32 cellular contexts compared by ENCODE assay signal in genomic region chr7:68121655-68122054, GRCh38.
"Had no signal": no experiment of that assay in that cellular context is flagged by ENCODE, and none has a peak within 500 bp of the region (broad histone marks: within the 10 kb centered on the region; RNA-seq: fewer than 3 reads in every experiment).

No MANE protein-coding gene starts in this region.

- H3K4me3 Mint-ChIP-seq: activated B cell treated with CpG ODN at 0.5 μM for 24 hours; activated CD8-positive, alpha-beta T cell treated with anti-CD3 and anti-CD28 coated beads for 36 hours; activated naive CD8-positive, alpha-beta T cell; activated T-cell treated with anti-CD3 and anti-CD28 coated beads, Interleukin-2, amount 50 U/mL, for 4 hours; activated T-helper 17 cell treated with anti-CD3 and anti-CD28 coated beads, Interleukin-2, amount 50 U/mL, for 72 hours; central memory CD8-positive, alpha-beta T cell; dendritic cell treated with granulocyte-macrophage colony-stimulating factor and Interleukin-4, amounts not matched to agents 40 ng/mL and 50 ng/mL, for 4 days; endodermal cell; T-helper 17 cell; T-helper 2 cell treated with Interferon-gamma antibody and Interleukin-4, amounts not matched to agents 5 μg/mL and 100 μg/mL, for 36 hours had no signal

- DNase-seq: activated B cell treated with CpG ODN at 0.5 μM for 24 hours; activated CD4-positive, alpha-beta T cell treated with anti-CD3 and anti-CD28 coated beads for 48 hours; activated CD4-positive, alpha-beta T cell treated with anti-CD3 and anti-CD28 coated beads, Interleukin-2, amount 50 U/mL, for 1 hour; activated CD4-positive, alpha-beta T cell treated with anti-CD3 and anti-CD28 coated beads, Interleukin-2, amount 50 U/mL, for 48 hours; activated CD8-positive, alpha-beta memory T cell treated with anti-CD3 and anti-CD28 coated beads for 24 hours; activated CD8-positive, alpha-beta T cell treated with anti-CD3 and anti-CD28 coated beads for 36 hours; activated effector memory CD4-positive, alpha-beta T cell treated with Interleukin-2 at 50 U/mL for 16 hours; activated gamma-delta T cell treated with Interleukin-2 at 50 U/mL for 16 hours; activated naive CD4-positive, alpha-beta T cell treated with anti-CD3 and anti-CD28 coated beads, Interleukin-2, amount 50 U/mL, for 16 hours; activated naive CD4-positive, alpha-beta T cell treated with Interleukin-2 at 50 U/mL for 16 hours; activated T-cell treated with anti-CD3 and anti-CD28 coated beads, Interleukin-2, amount 50 U/mL, for 4 hours; amniotic stem cell; anterior cingulate cortex; brain microvascular endothelial cell; dorsolateral prefrontal cortex; effector memory CD4-positive, alpha-beta T cell; endodermal cell; erythroblast; esophagus squamous epithelium; foreskin melanocyte; heart right ventricle; T-helper 17 cell; T1000; WERI-Rb-1 had no signal

- H3K27ac Mint-ChIP-seq: activated B cell treated with CpG ODN at 0.5 μM for 24 hours; activated CD8-positive, alpha-beta T cell treated with anti-CD3 and anti-CD28 coated beads for 36 hours; activated naive CD8-positive, alpha-beta T cell; activated T-helper 17 cell treated with anti-CD3 and anti-CD28 coated beads, Interleukin-2, amount 50 U/mL, for 72 hours; dendritic cell treated with granulocyte-macrophage colony-stimulating factor and Interleukin-4, amounts not matched to agents 40 ng/mL and 50 ng/mL, for 4 days; endodermal cell; T-helper 17 cell; T-helper 2 cell treated with Interferon-gamma antibody and Interleukin-4, amounts not matched to agents 5 μg/mL and 100 μg/mL, for 36 hours had no signal

- H3K36me3 ChIP-seq: brain microvascular endothelial cell, esophagus squamous epithelium, gastroesophageal sphincter, heart right ventricle, WERI-Rb-1 had no signal

- H3K4me1 Mint-ChIP-seq: activated B cell treated with CpG ODN at 0.5 μM for 24 hours; activated T-helper 17 cell treated with anti-CD3 and anti-CD28 coated beads, Interleukin-2, amount 50 U/mL, for 72 hours; central memory CD8-positive, alpha-beta T cell; endodermal cell; T-helper 17 cell had no signal

- ATAC-seq: activated CD4-positive, CD25-positive, alpha-beta regulatory T cell treated with anti-CD3 and anti-CD28 coated beads, Interleukin-2, amount 50 U/mL, for 24 hours; activated CD8-positive, alpha-beta T cell treated with anti-CD3 and anti-CD28 coated beads for 36 hours; activated T-cell treated with anti-CD3 and anti-CD28 coated beads, Interleukin-2, amount 50 U/mL, for 4 hours; activated T-helper 17 cell treated with anti-CD3 and anti-CD28 coated beads, Interleukin-2, amount 50 U/mL, for 72 hours; gastroesophageal sphincter; heart right ventricle; T-helper 17 cell had no signal

- H3K4me3 ChIP-seq: coronary artery, dorsolateral prefrontal cortex, esophagus squamous epithelium, gastroesophageal sphincter, heart right ventricle had no signal

- H3K27me3 ChIP-seq: brain microvascular endothelial cell, esophagus squamous epithelium, gastroesophageal sphincter had no signal

- H3K27me3 Mint-ChIP-seq: activated B cell treated with CpG ODN at 0.5 μM for 24 hours; activated CD8-positive, alpha-beta T cell treated with anti-CD3 and anti-CD28 coated beads for 36 hours; activated naive CD8-positive, alpha-beta T cell; activated T-helper 17 cell treated with anti-CD3 and anti-CD28 coated beads, Interleukin-2, amount 50 U/mL, for 72 hours; central memory CD8-positive, alpha-beta T cell; dendritic cell treated with granulocyte-macrophage colony-stimulating factor and Interleukin-4, amounts not matched to agents 40 ng/mL and 50 ng/mL, for 4 days; T-helper 17 cell had no signal

- H3K36me3 Mint-ChIP-seq: activated naive CD8-positive, alpha-beta T cell had no signal
